In genomic region chr14:102097441-102098135, GRCh38 we compare ENCODE assay signal across 16 cellular contexts. TPM values are rescaled to one million over a fixed set of nuclear protein-coding genes. Genes with fewer than 3 reads are reported as not detected.
DNase-seq lines count a peak whose midpoint lies in the region; ATAC-seq and TF ChIP-seq lines count a peak whose summit lies in the region.
"Had no signal": no experiment of that assay in that cellular context is flagged by ENCODE, and none has a peak within 500 bp of the region (broad histone marks: within the 10 kb centered on the region; RNA-seq: fewer than 3 reads in every experiment).

No MANE protein-coding gene starts in this region.

- no peaks in the 10 kb centered on the region for H4K20me1 ChIP-seq in mammary epithelial cell (ENCODE audit: insufficient read depth, low read length)
- no peaks in the 10 kb centered on the region for H4K20me1 ChIP-seq in PC-3 (ENCODE audit: low read length)

- no peaks in the 10 kb centered on the region for H3K36me3 ChIP-seq in mammary epithelial cell (ENCODE audit: insufficient read depth, low read length)
- no peaks in the 10 kb centered on the region for H3K36me3 ChIP-seq in PC-3 (ENCODE audit: low read depth, low read length)
- no peaks in the 10 kb centered on the region for H3K36me3 ChIP-seq in upper lobe of right lung
- H3K36me3 ChIP-seq: left lung had no signal

- H3K27ac ChIP-seq in mammary epithelial cell (ENCODE audit: insufficient read depth, low read depth, low read length) (no peak overlapping the region), PC-3 (ENCODE audit: low read length) (no peak overlapping the region; the same call in 1 of the 2 replicates), upper lobe of right lung (no peak overlapping the region)
- H3K27ac ChIP-seq: left lung had no signal

- DNase-seq in T47D (ENCODE audit: low read depth in 1 of 2, low spot score in 1 of 2): peak; percentile 49 to 83
- no peak for DNase-seq in mammary epithelial cell
- DNase-seq in PC-3: peak; percentile 71
- peak; percentile 31 to 53 for DNase-seq in left colon
- peak; percentile 26 for DNase-seq in upper lobe of right lung
- DNase-seq in NCI-H128 (lab: John Stamatoyannopoulos, UW; ENCODE audit: unreplicated experiment): no peak
- no peak for DNase-seq in HUDEP-2 (lab: John Stamatoyannopoulos, UW; ENCODE audit: unreplicated experiment in 76 of 76)
- DNase-seq: activated naive CD4-positive, alpha-beta T cell; anterior cingulate cortex; cerebellar nuclear complex; hypothalamus; MV-4-11; NCI-H2171 treated with DMSO at 0.1 percent for 48 hours; stimulated activated naive CD8-positive, alpha-beta T cell treated with anti-CD3 and anti-CD28 coated beads, Interleukin-15, Interleukin-2, amounts not matched to agents 100 U/mL and 50 U/mL, for 24 hours had no signal

- H2AFZ ChIP-seq in mammary epithelial cell (ENCODE audit: low read depth, low read length): no peak overlapping the region
- H2AFZ ChIP-seq in PC-3 (ENCODE audit: low read length): 0 out of 2 replicates have a peak overlapping the region, but pooled peaks have one; percentile 16

- 51% methylated on average over 6 of the region's 7 CpGs for WGBS in mammary epithelial cell (ENCODE audit: low coverage, missing lambda C conversion rate)

- no peaks in the 10 kb centered on the region for H3K27me3 ChIP-seq in mammary epithelial cell (ENCODE audit: insufficient read depth, low read length)
- H3K27me3 ChIP-seq in PC-3 (ENCODE audit: low read length): no peaks in the 10 kb centered on the region
- H3K27me3 ChIP-seq in upper lobe of right lung: no peaks in the 10 kb centered on the region
- H3K27me3 ChIP-seq: left lung had no signal

- dilution Hi-C loops in mammary epithelial cell (cut with HindIII; ENCODE audit: low sequenced_read_pairs): loop anchor here (10.0 kb wide), 1 partner anchor 63 kb away; no protein-coding TSS in a partner anchor

- BruUV-seq in mammary epithelial cell (replicated peaks; lab: Mats Ljungman, UMichigan) (no TSS peak), PC-3 (replicated peaks; lab: Mats Ljungman, UMichigan) (no TSS peak)

- H3K9me2 ChIP-seq in PC-3 (replicated peaks; ENCODE audit: low read length): no peaks in the 10 kb centered on the region

- H3F3A ChIP-seq in PC-3 (ENCODE audit: low read length, unreplicated experiment): no peaks in the 10 kb centered on the region

- no peaks in the 10 kb centered on the region for H3K9me3 ChIP-seq in mammary epithelial cell (replicated peaks; ENCODE audit: insufficient read depth, low read length)
- H3K9me3 ChIP-seq in PC-3 (ENCODE audit: low read length): no peaks in the 10 kb centered on the region
- no peaks in the 10 kb centered on the region for H3K9me3 ChIP-seq in upper lobe of right lung
- H3K9me3 ChIP-seq: left lung had no signal

- POLR2A ChIA-PET in PC-3 (lab: Charles Lee; ENCODE audit: unreplicated experiment): no interaction called here

- H3K4me2 ChIP-seq in mammary epithelial cell (ENCODE audit: insufficient read depth, low read depth, low read length): no peak overlapping the region
- peak overlapping the region; percentile 52 for H3K4me2 ChIP-seq in PC-3 (ENCODE audit: low read length)

- peaks cover 19% of the 10 kb centered on the region for H3K4me1 ChIP-seq in mammary epithelial cell (ENCODE audit: insufficient read depth, low read length)
- H3K4me1 ChIP-seq in PC-3 (ENCODE audit: insufficient read depth, low read length): peaks cover 28% of the 10 kb centered on the region
- H3K4me1 ChIP-seq in upper lobe of right lung: peaks cover 4% of the 10 kb centered on the region
- H3K4me1 ChIP-seq: left lung had no signal

- in situ Hi-C loops in T47D (cut with HindIII; ENCODE audit: low pct_unique_long_range_greater_than_20kb, low sequenced_read_pairs): no loop called here
- in situ Hi-C loops in mammary epithelial cell (cut with MboI; ENCODE audit: low sequenced_read_pairs in 2 of 2): loop anchor here in 1 of 2 donors (25.0 kb wide), 1 partner anchor 215 kb away; the partner anchor contains the start of genes MOK and ZNF839

- TF ChIP-seq CTCF in mammary epithelial cell (conservative IDR thresholded peaks at IDR 0.05 in 1 of 2, IDR thresholded peaks at IDR 0.05 in 1 of 2; ENCODE audit: extremely low read depth in 1 of 2, insufficient read depth in 1 of 2, low read depth in 1 of 2, low read length in 2 of 2) (no peak), PC-3 (conservative IDR thresholded peaks at IDR 0.05; ENCODE audit: low read depth, low read length) (no peak), upper lobe of right lung (IDR thresholded peaks at IDR 0.05) (no peak)

- H3K79me2 ChIP-seq in mammary epithelial cell (ENCODE audit: insufficient read depth, low read length): no peaks in the 10 kb centered on the region
- H3K79me2 ChIP-seq in PC-3 (ENCODE audit: low read length): no peaks in the 10 kb centered on the region

- H3K4me3 ChIP-seq in mammary epithelial cell (replicated peaks in 1 of 3; ENCODE audit: insufficient read depth in 1 of 3, low read depth in 2 of 3, low read length in 3 of 3) (no peak overlapping the region), PC-3 (ENCODE audit: low read length) (no peak overlapping the region), upper lobe of right lung (no peak overlapping the region)
- H3K4me3 ChIP-seq: left lung had no signal

- intact Hi-C loops in mammary epithelial cell (cut with micrococcal nuclease) (loop anchor here (2.0 kb wide), 2 partner anchors 69 to 327 kb away; no protein-coding TSS in a partner anchor), PC-3 (cut with micrococcal nuclease) (loop anchor here (10.0 kb wide), 1 partner anchor 217 kb away; the partner anchor contains the start of gene ZNF839), left colon (cut with DNase I, micrococcal nuclease) (no loop called here), upper lobe of right lung (cut with DNase I) (loop anchor here (10.0 kb wide), 1 partner anchor 133 kb away; the partner anchor contains the start of gene DYNC1H1)

- ATAC-seq in PC-3: peak; percentile 27
- ATAC-seq in left colon: peak; percentile 86
- ATAC-seq in upper lobe of right lung: no peak
- ATAC-seq in HG02571 (IDR thresholded peaks at IDR 0.05; ENCODE audit: unreplicated experiment): no peak
- ATAC-seq: stimulated activated naive CD8-positive, alpha-beta T cell treated with anti-CD3 and anti-CD28 coated beads, Interleukin-15, Interleukin-2, amounts not matched to agents 100 U/mL and 50 U/mL, for 24 hours had no signal

- CTCF ChIA-PET in mammary epithelial cell (lab: Charles Lee; ENCODE audit: low non-redundant PET) (no interaction called here), PC-3 (lab: Charles Lee) (interaction anchor here (1.0 to 1.8 kb wide), 2 partner anchors 35 to 51 kb away, joined by 7 to 16 read pairs; no protein-coding TSS in a partner anchor)

- no peak overlapping the region for H3K9ac ChIP-seq in mammary epithelial cell (ENCODE audit: insufficient read depth, low read length)
- no peak overlapping the region for H3K9ac ChIP-seq in PC-3 (ENCODE audit: low read length)

RNA-seq across cellular contexts. Expression of gene HSP90AA1, which starts 10.7 kb away (rescaled TPM):
- 100 to 1,000 TPM; 310 to 486 TPM for total RNA-seq in mammary epithelial cell
- polyA plus RNA-seq in mammary epithelial cell: 739 TPM
- polyA minus RNA-seq in mammary epithelial cell: 315 TPM
- total RNA-seq in PC-3 (2014; rRNA removed): 671 and 785 TPM in 2 replicates
- total RNA-seq in left colon: 100 to 1,000 TPM; 182 to 274 TPM
- total RNA-seq in upper lobe of right lung: 490 TPM

RNA-seq across cellular contexts. Expression of gene WDR20, which starts 42.1 kb away (rescaled TPM):
- total RNA-seq in mammary epithelial cell (10 to 100 TPM; 25.3 to 27.3 TPM), PC-3 (2014; rRNA removed) (23.7 and 24.2 TPM in 2 replicates), left colon (10 to 100 TPM; 34.1 to 35.5 TPM), upper lobe of right lung (25.2 TPM)
- 18.0 TPM for polyA plus RNA-seq in mammary epithelial cell
- 1.9 TPM for polyA minus RNA-seq in mammary epithelial cell

Comparison
In these comparisons a context has a peak if more than half of its experiments do, and no peak if none do; other contexts are left out.
1. DNase-seq: peak in T47D (2 of 2), PC-3 (single experiment), left colon (2 of 2) and upper lobe of right lung (single experiment); none in mammary epithelial cell (single experiment), NCI-H128 (single experiment) and HUDEP-2 (0 of 76).
2. ATAC-seq: peak in PC-3 (single experiment) and left colon (single experiment); none in upper lobe of right lung (single experiment) and HG02571 (single experiment).
3. intact Hi-C loops: an anchor here in mammary epithelial cell (2.0 kb wide), PC-3 (10.0 kb wide) and upper lobe of right lung (10.0 kb wide); none called in left colon.